In genomic region chr13:55948175-55948574, GRCh38 we compare ENCODE assay signal across 9 cellular contexts.
"Had no signal": no experiment of that assay in that cellular context is flagged by ENCODE, and none has a peak within 500 bp of the region (broad histone marks: within the 10 kb centered on the region; RNA-seq: fewer than 3 reads in every experiment).

No MANE protein-coding gene starts in this region.

- ATAC-seq: GM23338, HCT116, HepG2 had no signal

- H3K9me3 Mint-ChIP-seq: GM23338 had no signal

- H3K4me1 Mint-ChIP-seq: GM23338, H9, IgD-negative memory B cell had no signal

- H3K4me3 ChIP-seq: GM23338 had no signal

- H3K36me3 Mint-ChIP-seq: IgD-negative memory B cell had no signal

- FAIRE-seq: H1, H54, HepG2 had no signal

- H3K4me3 Mint-ChIP-seq: GM23338, H9, HFFc6, IgD-negative memory B cell had no signal

- H3K27ac ChIP-seq: HL-60 had no signal

- H3K27me3 Mint-ChIP-seq: IgD-negative memory B cell had no signal

- DNase-seq: H9, HFFc6 had no signal

- H3K27ac Mint-ChIP-seq: GM23338, H9, HFFc6, IgD-negative memory B cell had no signal
